ENCODE assay signal across 19 cellular contexts in genomic region chr15:39885099-39885777, GRCh38.
"Had no signal": no experiment of that assay in that cellular context is flagged by ENCODE, and none has a peak within 500 bp of the region (broad histone marks: within the 10 kb centered on the region; RNA-seq: fewer than 3 reads in every experiment).

No MANE protein-coding gene starts in this region.

- H3K27me3 Mint-ChIP-seq: progenitor cell of endocrine pancreas had no signal

- H3K27ac Mint-ChIP-seq: activated CD8-positive, alpha-beta T cell treated with anti-CD3 and anti-CD28 coated beads for 36 hours; activated naive CD4-positive, alpha-beta T cell treated with anti-CD3 and anti-CD28 coated beads, Interleukin-2, amount 50 U/mL, for 24 hours; natural killer cell treated with Interleukin-12 subunit alpha and Interleukin-12 subunit beta and Interleukin-15 and Interleukin-18, amount 100 ng/mL, for 72 hours had no signal

- H3K4me1 ChIP-seq: gastroesophageal sphincter had no signal

- H3K36me3 ChIP-seq: colonic mucosa, gastroesophageal sphincter, upper lobe of left lung had no signal

- H3K4me1 Mint-ChIP-seq: activated naive CD4-positive, alpha-beta T cell treated with anti-CD3 and anti-CD28 coated beads, Interleukin-2, amount 50 U/mL, for 24 hours had no signal

- FAIRE-seq: endothelial cell of umbilical vein had no signal

- H3K27ac ChIP-seq: colonic mucosa, gastroesophageal sphincter, upper lobe of left lung had no signal

- H3K9me3 Mint-ChIP-seq: activated CD8-positive, alpha-beta T cell treated with anti-CD3 and anti-CD28 coated beads for 36 hours; activated naive CD4-positive, alpha-beta T cell treated with anti-CD3 and anti-CD28 coated beads, Interleukin-2, amount 50 U/mL, for 24 hours; natural killer cell treated with Interleukin-12 subunit alpha and Interleukin-12 subunit beta and Interleukin-15 and Interleukin-18, amount 100 ng/mL, for 72 hours had no signal

- ATAC-seq: activated CD8-positive, alpha-beta T cell treated with anti-CD3 and anti-CD28 coated beads for 36 hours; gastroesophageal sphincter; natural killer cell treated with Interleukin-12 subunit alpha and Interleukin-12 subunit beta and Interleukin-15 and Interleukin-18, amount 100 ng/mL, for 72 hours; right cardiac atrium; stimulated activated naive CD8-positive, alpha-beta T cell treated with anti-CD3 and anti-CD28 coated beads, Interleukin-15, Interleukin-2, amounts not matched to agents 100 U/mL and 50 U/mL, for 24 hours had no signal

- H3K4me3 ChIP-seq: colonic mucosa, gastroesophageal sphincter, smooth muscle cell, upper lobe of left lung had no signal

- H3K4me3 Mint-ChIP-seq: activated CD8-positive, alpha-beta T cell treated with anti-CD3 and anti-CD28 coated beads for 36 hours; activated naive CD4-positive, alpha-beta T cell treated with anti-CD3 and anti-CD28 coated beads, Interleukin-2, amount 50 U/mL, for 24 hours; natural killer cell treated with Interleukin-12 subunit alpha and Interleukin-12 subunit beta and Interleukin-15 and Interleukin-18, amount 100 ng/mL, for 72 hours had no signal

- H3K9me3 ChIP-seq: colonic mucosa, gastroesophageal sphincter, upper lobe of left lung had no signal

- H3K4me2 ChIP-seq: smooth muscle cell had no signal

- DNase-seq: activated CD4-positive, alpha-beta T cell treated with anti-CD3 and anti-CD28 coated beads for 48 hours; activated CD8-positive, alpha-beta T cell treated with anti-CD3 and anti-CD28 coated beads for 36 hours; activated effector memory CD4-positive, alpha-beta T cell treated with anti-CD3 and anti-CD28 coated beads, Interleukin-2, amount 50 U/mL, for 16 hours; activated T-cell treated with anti-CD3 and anti-CD28 coated beads, Interleukin-2, amount 50 U/mL, for 48 hours; amniotic stem cell; central memory CD4-positive, alpha-beta T cell; colonic mucosa; effector CD8-positive, alpha-beta T cell; mesendoderm; right cardiac atrium; stimulated activated naive CD8-positive, alpha-beta T cell treated with anti-CD3 and anti-CD28 coated beads, Interleukin-15, Interleukin-2, amounts not matched to agents 100 U/mL and 50 U/mL, for 24 hours; T-helper 2 cell; upper lobe of left lung had no signal

- H3K27me3 ChIP-seq: colonic mucosa, gastroesophageal sphincter, upper lobe of left lung had no signal

- H3K36me3 Mint-ChIP-seq: activated naive CD4-positive, alpha-beta T cell treated with anti-CD3 and anti-CD28 coated beads, Interleukin-2, amount 50 U/mL, for 24 hours; natural killer cell treated with Interleukin-12 subunit alpha and Interleukin-12 subunit beta and Interleukin-15 and Interleukin-18, amount 100 ng/mL, for 72 hours had no signal
